In genomic region chrX:104922206-104922621, GRCh38 we compare ENCODE assay signal across 8 cellular contexts.
DNase-seq lines count a peak whose midpoint lies in the region; ATAC-seq and TF ChIP-seq lines count a peak whose summit lies in the region.

No MANE protein-coding gene starts in this region.

- DNase-seq in GDM1 (lab: John Stamatoyannopoulos, UW) (peak; percentile 70), KBM-7 (peak; percentile 81), PC-3 (peak; percentile 87), trophoblast cell (peak; percentile 54 to 91), vagina (ENCODE audit: extremely low spot score in 2 of 2) (no peak)
- DNase-seq in activated T-cell treated with anti-CD3 and anti-CD28 coated beads, Interleukin-2, amount 50 U/mL, for 72 hours, result peak; percentile 49 to 69

- no peak overlapping the region for H3K4ac ChIP-seq in trophoblast cell (ENCODE audit: low read depth, low read length)

- H3K36me3 ChIP-seq in PC-3 (ENCODE audit: low read depth, low read length), result no peaks in the 10 kb centered on the region
- H3K36me3 ChIP-seq in gastroesophageal sphincter, result no peaks in the 10 kb centered on the region
- no peaks in the 10 kb centered on the region for H3K36me3 ChIP-seq in trophoblast cell (ENCODE audit: control insufficient read depth in 1 of 2, insufficient read depth in 2 of 2, low read length in 2 of 2)
- no peaks in the 10 kb centered on the region for H3K36me3 ChIP-seq in vagina

- no peaks in the 10 kb centered on the region for H3K9me2 ChIP-seq in PC-3 (replicated peaks; ENCODE audit: low read length)

- H3K4me2 ChIP-seq in PC-3 (ENCODE audit: low read length), result no peak overlapping the region
- no peak overlapping the region for H3K4me2 ChIP-seq in trophoblast cell (ENCODE audit: low read length)

- TF ChIP-seq POLR2A in gastroesophageal sphincter (IDR thresholded peaks at IDR 0.05), result no peak
- TF ChIP-seq POLR2A in vagina (IDR thresholded peaks at IDR 0.05), result no peak

- CTCF ChIA-PET in PC-3 (lab: Charles Lee), result interaction anchor here (0.5 to 1.1 kb wide), 6 partner anchors 67 to 788 kb away, joined by 3 to 18 read pairs (median 4); partner anchors contain the start of gene IL1RAPL2

- H3K4me1 Mint-ChIP-seq in activated T-cell treated with anti-CD3 and anti-CD28 coated beads, Interleukin-2, amount 50 U/mL, for 72 hours (ENCODE audit: low read depth), result no peaks in the 10 kb centered on the region

- no TSS peak for BruUV-seq in PC-3 (replicated peaks; lab: Mats Ljungman, UMichigan)

- no peaks in the 10 kb centered on the region for H3F3A ChIP-seq in PC-3 (ENCODE audit: low read length, unreplicated experiment)

- 20 to 100% methylated on average over 1 to 3 of the region's 7 CpGs for WGBS in gastroesophageal sphincter (ENCODE audit: low coverage in 1 of 2), 2 donors
- WGBS in trophoblast cell (ENCODE audit: extremely low coverage, insufficient coverage, insufficient read length), result no CpG with 5 or more reads among the region's 7 CpGs

- intact Hi-C loops in PC-3 (cut with micrococcal nuclease), result loop anchor here (1.0 to 10.0 kb wide), 5 partner anchors 177 to 440 kb away; partner anchors contain the start of gene IL1RAPL2
- intact Hi-C loops in vagina (cut with DNase I), result no loop called here

- no peaks in the 10 kb centered on the region for H3K9me3 ChIP-seq in PC-3 (ENCODE audit: low read length)
- H3K9me3 ChIP-seq in gastroesophageal sphincter, result no peaks in the 10 kb centered on the region
- H3K9me3 ChIP-seq in trophoblast cell (ENCODE audit: insufficient read depth, low read depth, low read length), result no peaks in the 10 kb centered on the region
- H3K9me3 ChIP-seq in vagina, result no peaks in the 10 kb centered on the region

- no peak overlapping the region for H3K4me3 Mint-ChIP-seq in activated T-cell treated with anti-CD3 and anti-CD28 coated beads, Interleukin-2, amount 50 U/mL, for 72 hours

- H3K27me3 ChIP-seq in PC-3 (ENCODE audit: low read length) (no peaks in the 10 kb centered on the region), gastroesophageal sphincter (no peaks in the 10 kb centered on the region), trophoblast cell (ENCODE audit: insufficient read depth, low read length) (no peaks in the 10 kb centered on the region), vagina (no peaks in the 10 kb centered on the region)

- POLR2A ChIA-PET in PC-3 (lab: Charles Lee; ENCODE audit: unreplicated experiment), result no interaction called here

- H3K79me2 ChIP-seq in PC-3 (ENCODE audit: low read length), result no peaks in the 10 kb centered on the region
- no peaks in the 10 kb centered on the region for H3K79me2 ChIP-seq in trophoblast cell (ENCODE audit: control insufficient read depth, insufficient read depth, low read length, poor library complexity)

- H2AK5ac ChIP-seq in trophoblast cell (ENCODE audit: low read length), result no peak overlapping the region

- H3K27me3 Mint-ChIP-seq in activated T-cell treated with anti-CD3 and anti-CD28 coated beads, Interleukin-2, amount 50 U/mL, for 72 hours (ENCODE audit: low read depth), result peaks cover 31% of the 10 kb centered on the region

- H3K4me3 ChIP-seq in PC-3 (ENCODE audit: low read length) (no peak overlapping the region), gastroesophageal sphincter (no peak overlapping the region), trophoblast cell (ENCODE audit: low read depth, low read length) (no peak overlapping the region), vagina (no peak overlapping the region)

- TF ChIP-seq CTCF in PC-3 (conservative IDR thresholded peaks at IDR 0.05; ENCODE audit: low read depth, low read length) (peak; percentile 97), gastroesophageal sphincter (IDR thresholded peaks at IDR 0.05) (peak; percentile 39 to 91 (median 50)), vagina (IDR thresholded peaks at IDR 0.05) (peak; percentile 50 to 73 (median 62))

- no peak overlapping the region for H2BK12ac ChIP-seq in trophoblast cell (ENCODE audit: low read length)

- no peaks in the 10 kb centered on the region for H3K36me3 Mint-ChIP-seq in activated T-cell treated with anti-CD3 and anti-CD28 coated beads, Interleukin-2, amount 50 U/mL, for 72 hours (ENCODE audit: insufficient read depth in 2 of 2)

- no peak overlapping the region for H3K14ac ChIP-seq in trophoblast cell (ENCODE audit: low read length)

- no peak overlapping the region for H4K91ac ChIP-seq in trophoblast cell (ENCODE audit: low read depth, low read length)

- no peak for TF ChIP-seq EP300 in gastroesophageal sphincter (IDR thresholded peaks at IDR 0.05)

- no peaks in the 10 kb centered on the region for H3K79me1 ChIP-seq in trophoblast cell (ENCODE audit: low read length)

- no peak overlapping the region for H4K8ac ChIP-seq in trophoblast cell (ENCODE audit: low read depth, low read length)

- in situ Hi-C loops in KBM-7 (cut with MboI; ENCODE audit: low pct_unique_long_range_greater_than_20kb, low sequenced_read_pairs), result no loop called here

- no peak overlapping the region for H4K12ac ChIP-seq in trophoblast cell (ENCODE audit: low read depth, low read length)

- no peak overlapping the region for H3K27ac ChIP-seq in PC-3 (ENCODE audit: low read length)
- H3K27ac ChIP-seq in gastroesophageal sphincter, result no peak overlapping the region
- no peak overlapping the region for H3K27ac ChIP-seq in trophoblast cell (ENCODE audit: low read depth, low read length)
- no peak overlapping the region for H3K27ac ChIP-seq in vagina

- H2BK5ac ChIP-seq in trophoblast cell (ENCODE audit: low read depth, low read length, poor library complexity), result no peak overlapping the region

- H2AFZ ChIP-seq in PC-3 (ENCODE audit: low read length), result no peak overlapping the region
- H2AFZ ChIP-seq in trophoblast cell (ENCODE audit: insufficient read depth, low read length, poor library complexity), result no peak overlapping the region

- no peak overlapping the region for H3K23ac ChIP-seq in trophoblast cell (ENCODE audit: low read length)

- no peaks in the 10 kb centered on the region for H3K9me3 Mint-ChIP-seq in activated T-cell treated with anti-CD3 and anti-CD28 coated beads, Interleukin-2, amount 50 U/mL, for 72 hours

- H3K9ac ChIP-seq in PC-3 (ENCODE audit: low read length) (no peak overlapping the region), trophoblast cell (ENCODE audit: low read length) (no peak overlapping the region)

- no peak overlapping the region for H3K18ac ChIP-seq in trophoblast cell (ENCODE audit: low read length)

- no peak overlapping the region for H3K27ac Mint-ChIP-seq in activated T-cell treated with anti-CD3 and anti-CD28 coated beads, Interleukin-2, amount 50 U/mL, for 72 hours

- H3K4me1 ChIP-seq in PC-3 (ENCODE audit: insufficient read depth, low read length) (peaks cover 3% of the 10 kb centered on the region; the same call in 1 of the 2 replicates), gastroesophageal sphincter (no peaks in the 10 kb centered on the region), trophoblast cell (ENCODE audit: control insufficient read depth in 1 of 2, insufficient read depth in 2 of 2, low read length in 2 of 2) (no peaks in the 10 kb centered on the region), vagina (no peaks in the 10 kb centered on the region)

- H4K20me1 ChIP-seq in PC-3 (ENCODE audit: low read length), result no peaks in the 10 kb centered on the region

- ATAC-seq in GM21825 (IDR thresholded peaks at IDR 0.05; ENCODE audit: unreplicated experiment) (peak; percentile 98), PC-3 (peak; percentile 84), gastroesophageal sphincter (peak; percentile 65)
- ATAC-seq in activated T-cell treated with anti-CD3 and anti-CD28 coated beads, Interleukin-2, amount 50 U/mL, for 72 hours (replicated peaks in 1 of 2), result peak; percentile 77 to 95

- no peak overlapping the region for H2BK120ac ChIP-seq in trophoblast cell (ENCODE audit: insufficient read depth, low read length, poor library complexity)

Comparison
In these comparisons a context has a peak if more than half of its experiments do, and no peak if none do; other contexts are left out.
1. DNase-seq: peak in GDM1 (single experiment), KBM-7 (single experiment), PC-3 (single experiment), activated T-cell treated with anti-CD3 and anti-CD28 coated beads, Interleukin-2, amount 50 U/mL, for 72 hours (2 of 2) and trophoblast cell (2 of 2); none in vagina (0 of 2).
2. Peak in every context shown above with its lines, with median percentiles within 50 percentile points of each other: ATAC-seq and CTCF ChIP-seq.